Comparison of ENCODE assay signal across 14 cellular contexts in genomic region chr7:78057571-78057970, GRCh38.
A peak's percentile ranks its signal among the peaks of the same experiment; 100 is the strongest.
DNase-seq lines count a peak whose midpoint lies in the region; TF ChIP-seq lines count a peak whose summit lies in the region.
"Had no signal": no experiment of that assay in that cellular context is flagged by ENCODE, and none has a peak within 500 bp of the region (broad histone marks: within the 10 kb centered on the region; RNA-seq: fewer than 3 reads in every experiment).

No MANE protein-coding gene starts in this region.

- no peak overlapping the region for H3K4me3 ChIP-seq in AG10803 (ENCODE audit: low read length)
- H3K4me3 ChIP-seq in GM23248 = no peak overlapping the region
- no peak overlapping the region for H3K4me3 ChIP-seq in adipocyte (ENCODE audit: low read length)
- H3K4me3 ChIP-seq in lower leg skin (ENCODE audit: low read depth, poor library complexity, severe bottlenecking) = no peak overlapping the region

- DNase-seq in AG10803 (ENCODE audit: low read depth) (peak; percentile 33), GM23248 (peak; percentile 16), adipocyte (ENCODE audit: low read depth) (peak; percentile 27), myocyte (ENCODE audit: low read depth) (peak; percentile 20), CD1c-positive myeloid dendritic cell (ENCODE audit: extremely low spot score) (no peak), D341Med (ENCODE audit: low spot score) (no peak), lower leg skin (ENCODE audit: low spot score in 2 of 2) (no peak)
- DNase-seq: ACHN; Caco-2; CD8-positive, alpha-beta memory T cell; DND-41; GF-D8; HCEC 1CT had no signal

- H3K9ac ChIP-seq in GM23248 (no peak overlapping the region), adipocyte (ENCODE audit: low read length) (no peak overlapping the region)

- H3K79me2 ChIP-seq in GM23248 (ENCODE audit: insufficient read depth) = no peaks in the 10 kb centered on the region

- TF ChIP-seq CTCF in AG10803 (conservative IDR thresholded peaks at IDR 0.05; ENCODE audit: low read length) (no peak), lower leg skin (IDR thresholded peaks at IDR 0.05) (no peak)

- H3K9me2 ChIP-seq in GM23248 (ENCODE audit: insufficient read depth) = no peaks in the 10 kb centered on the region

- no peaks in the 10 kb centered on the region for H3K4me1 ChIP-seq in GM23248 (ENCODE audit: insufficient read depth)
- peaks cover 2% of the 10 kb centered on the region for H3K4me1 ChIP-seq in adipocyte (ENCODE audit: control insufficient read depth, insufficient read depth, low read length)
- H3K4me1 ChIP-seq: Caco-2 had no signal

- H3K9me3 ChIP-seq in GM23248 (ENCODE audit: low read depth) (no peaks in the 10 kb centered on the region), adipocyte (ENCODE audit: control insufficient read depth, low read length) (no peaks in the 10 kb centered on the region)
- H3K9me3 ChIP-seq: Caco-2 had no signal

- H3F3A ChIP-seq in GM23248 (ENCODE audit: insufficient read depth) = no peaks in the 10 kb centered on the region

- no peak for TF ChIP-seq POLR2A in lower leg skin (IDR thresholded peaks at IDR 0.05)

- no peak overlapping the region for H2AFZ ChIP-seq in GM23248

- no peaks in the 10 kb centered on the region for H3K27me3 ChIP-seq in GM23248 (replicated peaks; ENCODE audit: insufficient read depth)
- H3K27me3 ChIP-seq in adipocyte (replicated peaks; ENCODE audit: control insufficient read depth, insufficient read depth, low read length) = no peaks in the 10 kb centered on the region

- no peaks in the 10 kb centered on the region for H4K20me1 ChIP-seq in GM23248 (ENCODE audit: insufficient read depth)

- in situ Hi-C loops in GM23248 (cut with MboI) = no loop called here

- H3K4me2 ChIP-seq in GM23248 (ENCODE audit: unreplicated experiment) = no peak overlapping the region

- no peak overlapping the region for H3K27ac ChIP-seq in GM23248
- H3K27ac ChIP-seq: HL-60 had no signal

- no peaks in the 10 kb centered on the region for H3K36me3 ChIP-seq in GM23248 (ENCODE audit: low read depth)
- no peaks in the 10 kb centered on the region for H3K36me3 ChIP-seq in adipocyte (ENCODE audit: control insufficient read depth, insufficient read depth, low read length, severe bottlenecking)

- intact Hi-C loops in lower leg skin (cut with DNase I; ENCODE audit: low total_unique reads) = no loop called here

Comparison
In these comparisons a context has a peak if more than half of its experiments do, and no peak if none do; other contexts are left out.
1. DNase-seq: peak in AG10803 (single experiment), GM23248 (single experiment), adipocyte (single experiment) and myocyte (single experiment); none in CD1c-positive myeloid dendritic cell (single experiment), D341Med (single experiment) and lower leg skin (0 of 2).